ENCODE assay signal across 8 cellular contexts in genomic region chr6:31420546-31420945, GRCh38.
"Had no signal": no experiment of that assay in that cellular context is flagged by ENCODE, and none has a peak within 500 bp of the region (broad histone marks: within the 10 kb centered on the region; RNA-seq: fewer than 3 reads in every experiment).

No MANE protein-coding gene starts in this region.

- H3K4me1 ChIP-seq: HAP-1 had no signal

- H3K4me1 Mint-ChIP-seq: GM23338 had no signal

- ATAC-seq: GM23338 had no signal

- H3K27ac ChIP-seq: GM23248 had no signal

- H3K4me3 ChIP-seq: GM23248, GM23338, HAP-1 had no signal

- H3K9me3 Mint-ChIP-seq: GM23338, H9, HFFc6 had no signal

- DNase-seq: GM23248, GOT3, H7, H9, HCEC 1CT, HFFc6 had no signal

- H3K9me3 ChIP-seq: HAP-1 had no signal

- H3K4me3 Mint-ChIP-seq: GM23338, H9, HFFc6 had no signal

- H3K27ac Mint-ChIP-seq: GM23338, H9, HFFc6 had no signal
